ENCODE assay signal across 8 cellular contexts in the genomic region with DNA sequence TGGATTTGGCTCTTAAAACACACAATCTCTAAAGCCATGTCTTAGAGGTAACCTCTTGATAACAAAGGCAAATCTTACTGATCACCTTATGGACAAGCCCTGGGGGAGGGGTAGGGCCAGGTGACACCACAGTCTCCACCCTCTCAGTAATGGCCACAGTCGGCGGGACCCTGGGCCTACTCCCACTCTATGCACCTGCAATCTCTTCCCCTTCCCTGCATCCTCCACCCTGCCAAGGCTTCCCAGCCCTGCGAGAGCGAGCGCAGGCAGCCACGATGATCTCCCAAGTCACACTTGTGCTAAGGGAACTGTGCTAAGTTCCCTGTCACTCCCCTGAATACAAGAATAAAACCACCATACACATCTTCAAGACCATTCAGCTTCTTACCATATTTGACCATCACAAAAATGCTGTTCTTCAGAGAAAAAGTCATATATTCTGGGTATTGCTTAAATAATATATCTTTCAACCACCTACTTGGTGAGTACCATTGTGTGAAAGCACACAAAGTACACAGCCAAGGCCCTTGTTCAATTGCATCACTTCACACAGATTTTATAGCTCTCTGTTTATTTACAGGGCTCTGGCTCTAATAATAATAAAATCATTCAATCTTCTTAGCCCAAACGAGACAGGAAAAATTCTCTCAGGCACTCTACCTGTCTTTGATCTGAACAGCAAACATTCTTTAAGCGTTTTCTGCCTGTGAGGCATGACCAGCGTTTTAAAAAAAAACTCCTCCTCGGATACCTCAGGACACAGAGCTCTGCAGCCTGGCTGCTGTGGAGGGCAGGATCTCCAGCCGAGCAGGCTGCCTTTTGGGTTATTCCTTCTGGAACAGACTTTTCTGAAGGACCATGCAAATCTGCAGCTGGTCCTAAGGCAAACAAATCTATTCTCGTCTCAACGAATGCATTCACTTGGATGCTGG.
DNase-seq lines count a peak whose midpoint lies in the region; ATAC-seq and TF ChIP-seq lines count a peak whose summit lies in the region.

No MANE protein-coding gene starts in this region.

- no peaks in the 10 kb centered on the region for H3K9me2 ChIP-seq in GM23338 (ENCODE audit: insufficient read depth)

- H3K36me3 ChIP-seq in Caco-2 (ENCODE audit: control insufficient read depth, insufficient read depth, low read length) (no peaks in the 10 kb centered on the region), GM23338 (ENCODE audit: insufficient read depth) (no peaks in the 10 kb centered on the region), transverse colon (no peaks in the 10 kb centered on the region), smooth muscle cell (ENCODE audit: low read depth) (no peaks in the 10 kb centered on the region)

- no peak overlapping the region for H2AFZ ChIP-seq in GM23338
- no peak overlapping the region for H2AFZ ChIP-seq in smooth muscle cell (ENCODE audit: low read depth)

- H3K4me1 Mint-ChIP-seq in Caco-2 (ENCODE audit: low read depth, unreplicated experiment) (peaks cover 22% of the 10 kb centered on the region), GM23338 (peaks cover 21% of the 10 kb centered on the region)
- peaks cover 61% of the 10 kb centered on the region for H3K4me1 Mint-ChIP-seq in activated naive CD8-positive, alpha-beta T cell treated with anti-CD3 and anti-CD28 coated beads, Interleukin-2, amount 50 U/mL, for 24 hours
- peaks cover 35 to 43% of the 10 kb centered on the region in 2 donors for H3K4me1 Mint-ChIP-seq in natural killer cell treated with Interleukin-12 subunit alpha and Interleukin-12 subunit beta and Interleukin-15 and Interleukin-18, amount 100 ng/mL, for 72 hours (ENCODE audit: low read depth in 2 of 2)

- peaks cover 17% of the 10 kb centered on the region for H3K4me1 ChIP-seq in Caco-2
- H3K4me1 ChIP-seq in GM23338 (ENCODE audit: insufficient read depth) = peaks cover 6% of the 10 kb centered on the region; the same call in 1 of the 2 replicates
- peaks cover 4 to 38% (median 15%) of the 10 kb centered on the region in 4 donors for H3K4me1 ChIP-seq in transverse colon
- no peaks in the 10 kb centered on the region for H3K4me1 ChIP-seq in smooth muscle cell (ENCODE audit: low read depth)

- peak overlapping the region; percentile 92 for H3K27ac Mint-ChIP-seq in Caco-2 (ENCODE audit: unreplicated experiment)
- peak overlapping the region; percentile 80; the same call in 1 of the 2 replicates for H3K27ac Mint-ChIP-seq in GM23338
- H3K27ac Mint-ChIP-seq in activated naive CD8-positive, alpha-beta T cell treated with anti-CD3 and anti-CD28 coated beads, Interleukin-2, amount 50 U/mL, for 24 hours = peak overlapping the region; percentile 71
- H3K27ac Mint-ChIP-seq in natural killer cell treated with Interleukin-12 subunit alpha and Interleukin-12 subunit beta and Interleukin-15 and Interleukin-18, amount 100 ng/mL, for 72 hours = peak overlapping the region in 1 of 2 donors; percentile 69

- peak overlapping the region; percentile 24 for H3K4me3 ChIP-seq in Caco-2 (ENCODE audit: low read depth, low read length)
- no peak overlapping the region for H3K4me3 ChIP-seq in GM23338
- H3K4me3 ChIP-seq in transverse colon = no peak overlapping the region
- H3K4me3 ChIP-seq in smooth muscle cell = no peak overlapping the region

- H3F3A ChIP-seq in GM23338 (replicated peaks; ENCODE audit: low read depth) (no peaks in the 10 kb centered on the region), smooth muscle cell (ENCODE audit: low read depth) (no peaks in the 10 kb centered on the region)

- TF ChIP-seq EP300 in transverse colon (IDR thresholded peaks at IDR 0.05; ENCODE audit: low read depth) = no peak

- H3K9me3 Mint-ChIP-seq in Caco-2 (ENCODE audit: unreplicated experiment) (no peaks in the 10 kb centered on the region), GM23338 (no peaks in the 10 kb centered on the region; the same call in 1 of the 3 replicates)
- no peaks in the 10 kb centered on the region for H3K9me3 Mint-ChIP-seq in activated naive CD8-positive, alpha-beta T cell treated with anti-CD3 and anti-CD28 coated beads, Interleukin-2, amount 50 U/mL, for 24 hours
- no peaks in the 10 kb centered on the region for H3K9me3 Mint-ChIP-seq in natural killer cell treated with Interleukin-12 subunit alpha and Interleukin-12 subunit beta and Interleukin-15 and Interleukin-18, amount 100 ng/mL, for 72 hours

- peaks cover 13% of the 10 kb centered on the region for H3K36me3 Mint-ChIP-seq in Caco-2 (ENCODE audit: insufficient read depth, unreplicated experiment)
- H3K36me3 Mint-ChIP-seq in GM23338 (ENCODE audit: low read depth) = no peaks in the 10 kb centered on the region
- H3K36me3 Mint-ChIP-seq in activated naive CD8-positive, alpha-beta T cell treated with anti-CD3 and anti-CD28 coated beads, Interleukin-2, amount 50 U/mL, for 24 hours (ENCODE audit: low read depth) = peaks cover 14% of the 10 kb centered on the region
- H3K36me3 Mint-ChIP-seq in natural killer cell treated with Interleukin-12 subunit alpha and Interleukin-12 subunit beta and Interleukin-15 and Interleukin-18, amount 100 ng/mL, for 72 hours = peaks cover 5% of the 10 kb centered on the region

- H3K4me2 ChIP-seq in GM23338 (no peak overlapping the region), smooth muscle cell (no peak overlapping the region)

- H3K9me3 ChIP-seq in Caco-2 (no peaks in the 10 kb centered on the region), transverse colon (no peaks in the 10 kb centered on the region), smooth muscle cell (replicated peaks; ENCODE audit: low read depth) (no peaks in the 10 kb centered on the region)

- no peaks in the 10 kb centered on the region for H4K20me1 ChIP-seq in GM23338 (replicated peaks; ENCODE audit: insufficient read depth)
- peaks cover 34% of the 10 kb centered on the region for H4K20me1 ChIP-seq in smooth muscle cell (ENCODE audit: low read depth)

- no peak for TF ChIP-seq POLR2A in transverse colon (IDR thresholded peaks at IDR 0.05)

- DNase-seq in Caco-2 (peak; percentile 63 to 65), GM23338 (ENCODE audit: low spot score) (peak; percentile 19), DMS 273 (lab: John Stamatoyannopoulos, UW; ENCODE audit: unreplicated experiment) (no peak), Ammon's horn (ENCODE audit: low spot score) (no peak), transverse colon (no peak), smooth muscle cell (lab: John Stamatoyannopoulos, UW; ENCODE audit: unreplicated experiment) (no peak)
- DNase-seq in activated naive CD8-positive, alpha-beta T cell treated with anti-CD3 and anti-CD28 coated beads, Interleukin-2, amount 50 U/mL, for 24 hours = no peak
- DNase-seq in natural killer cell treated with Interleukin-12 subunit alpha and Interleukin-12 subunit beta and Interleukin-15 and Interleukin-18, amount 100 ng/mL, for 72 hours (ENCODE audit: low spot score) = no peak

- TF ChIP-seq CTCF in Caco-2 (IDR thresholded peaks at IDR 0.05; ENCODE audit: insufficient read depth in 1 of 2, low read depth in 1 of 2, low read length in 1 of 2, severe bottlenecking in 1 of 2, unreplicated experiment in 1 of 2) (no peak), GM23338 (conservative IDR thresholded peaks at IDR 0.05; ENCODE audit: low read depth in 2 of 2) (no peak), transverse colon (IDR thresholded peaks at IDR 0.05) (no peak), smooth muscle cell (IDR thresholded peaks at IDR 0.05; ENCODE audit: borderline replicate concordance, insufficient read depth, poor library complexity, severe bottlenecking) (no peak)

- POLR2A ChIA-PET in Caco-2 (lab: Charles Lee) = interaction anchor here (0.7 to 1.2 kb wide), 3 partner anchors 27 to 492 kb away, joined by 3 read pairs; no protein-coding TSS in a partner anchor

- no peaks in the 10 kb centered on the region for H3K27me3 ChIP-seq in Caco-2 (replicated peaks; ENCODE audit: control insufficient read depth, insufficient read depth, low read length)
- H3K27me3 ChIP-seq in GM23338 (ENCODE audit: insufficient read depth) = no peaks in the 10 kb centered on the region
- H3K27me3 ChIP-seq in transverse colon = no peaks in the 10 kb centered on the region
- no peaks in the 10 kb centered on the region for H3K27me3 ChIP-seq in smooth muscle cell (ENCODE audit: low read depth)

- H3K9ac ChIP-seq in smooth muscle cell (ENCODE audit: low read depth) = no peak overlapping the region

- CTCF ChIA-PET in Caco-2 (lab: Charles Lee) = interaction anchor here (0.5 to 1.5 kb wide), 2 partner anchors 257 to 316 kb away, joined by 3 to 5 read pairs; no protein-coding TSS in a partner anchor

- no peaks in the 10 kb centered on the region for H3K79me2 ChIP-seq in GM23338 (replicated peaks; ENCODE audit: insufficient read depth)
- H3K79me2 ChIP-seq in smooth muscle cell (ENCODE audit: low read depth) = no peaks in the 10 kb centered on the region

- 66 to 83% methylated on average over 5 to 13 of the region's 13 CpGs for WGBS in transverse colon (ENCODE audit: low coverage in 1 of 2), 2 donors
- WGBS in smooth muscle cell (ENCODE audit: low lambda C conversion rate) = 81% methylated on average over 13 of the region's 13 CpGs

- in situ Hi-C loops in transverse colon (cut with MboI; ENCODE audit: low pct_ligation_motif_present in 1 of 4, low pct_unique_long_range_greater_than_20kb in 1 of 4, low sequenced_read_pairs in 3 of 4) = no loop called here

- no peak overlapping the region for H3K27ac ChIP-seq in GM23338 (ENCODE audit: low read depth)
- H3K27ac ChIP-seq in transverse colon = peak overlapping the region in 1 of 4 donors; percentile 9
- H3K27ac ChIP-seq in smooth muscle cell (ENCODE audit: low read depth) = no peak overlapping the region

- intact Hi-C loops in Caco-2 (cut with micrococcal nuclease; ENCODE audit: unreplicated experiment) (loop anchor here (1.0 to 5.0 kb wide), 3 partner anchors 40 to 126 kb away; no protein-coding TSS in a partner anchor), transverse colon (cut with DNase I; ENCODE audit: low total_unique reads) (no loop called here)

- H3K27me3 Mint-ChIP-seq in Caco-2 (ENCODE audit: insufficient read depth, unreplicated experiment) (no peaks in the 10 kb centered on the region), GM23338 (ENCODE audit: insufficient read depth, low read depth, poor library complexity) (peaks cover 2% of the 10 kb centered on the region)
- no peaks in the 10 kb centered on the region for H3K27me3 Mint-ChIP-seq in activated naive CD8-positive, alpha-beta T cell treated with anti-CD3 and anti-CD28 coated beads, Interleukin-2, amount 50 U/mL, for 24 hours
- peaks cover 0 to 5% of the 10 kb centered on the region in 2 donors for H3K27me3 Mint-ChIP-seq in natural killer cell treated with Interleukin-12 subunit alpha and Interleukin-12 subunit beta and Interleukin-15 and Interleukin-18, amount 100 ng/mL, for 72 hours

- peak; percentile 61 for ATAC-seq in GM23338
- ATAC-seq in activated naive CD8-positive, alpha-beta T cell treated with anti-CD3 and anti-CD28 coated beads, Interleukin-2, amount 50 U/mL, for 24 hours = no peak
- no peak for ATAC-seq in natural killer cell treated with Interleukin-12 subunit alpha and Interleukin-12 subunit beta and Interleukin-15 and Interleukin-18, amount 100 ng/mL, for 72 hours

- no TSS peak for BruUV-seq in Caco-2 (replicated peaks; lab: Mats Ljungman, UMichigan)

- H3K4me3 Mint-ChIP-seq in Caco-2 (ENCODE audit: unreplicated experiment) (peak overlapping the region; percentile 64), GM23338 (no peak overlapping the region)
- no peak overlapping the region for H3K4me3 Mint-ChIP-seq in activated naive CD8-positive, alpha-beta T cell treated with anti-CD3 and anti-CD28 coated beads, Interleukin-2, amount 50 U/mL, for 24 hours
- peak overlapping the region; percentile 54 for H3K4me3 Mint-ChIP-seq in natural killer cell treated with Interleukin-12 subunit alpha and Interleukin-12 subunit beta and Interleukin-15 and Interleukin-18, amount 100 ng/mL, for 72 hours

Comparison
In these comparisons a context has a peak if more than half of its experiments do, and no peak if none do; other contexts are left out.
1. DNase-seq: peak in Caco-2 (2 of 2) and GM23338 (single experiment); none in activated naive CD8-positive, alpha-beta T cell treated with anti-CD3 and anti-CD28 coated beads, Interleukin-2, amount 50 U/mL, for 24 hours (single experiment), natural killer cell treated with Interleukin-12 subunit alpha and Interleukin-12 subunit beta and Interleukin-15 and Interleukin-18, amount 100 ng/mL, for 72 hours (single experiment), DMS 273 (single experiment), Ammon's horn (single experiment), transverse colon (single experiment) and smooth muscle cell (single experiment).
2. H3K4me3 Mint-ChIP-seq: peak in Caco-2 (single experiment) and natural killer cell treated with Interleukin-12 subunit alpha and Interleukin-12 subunit beta and Interleukin-15 and Interleukin-18, amount 100 ng/mL, for 72 hours (single experiment); none in GM23338 (single experiment) and activated naive CD8-positive, alpha-beta T cell treated with anti-CD3 and anti-CD28 coated beads, Interleukin-2, amount 50 U/mL, for 24 hours (single experiment).